13 cellular contexts compared by ENCODE assay signal in the genomic region with DNA sequence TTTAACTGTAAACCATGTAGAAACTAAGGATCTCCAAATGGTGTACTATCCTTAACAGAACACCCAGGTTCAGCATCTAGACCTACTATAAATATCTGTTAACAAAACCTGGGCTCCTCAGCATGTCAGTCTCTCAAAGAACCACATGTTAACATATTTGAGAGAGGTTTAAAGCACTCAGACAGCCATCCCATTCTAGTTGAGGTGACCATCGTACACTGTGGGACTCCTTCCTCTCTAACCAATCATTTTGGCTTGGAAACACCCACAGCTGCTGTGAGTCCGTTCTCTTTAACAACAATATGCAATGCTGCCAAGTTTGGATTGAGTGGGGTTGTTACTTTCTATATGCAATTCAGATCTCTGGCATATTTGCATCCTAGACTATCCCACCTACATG.
A peak's percentile ranks its signal among the peaks of the same experiment; 100 is the strongest.
DNase-seq lines count a peak whose midpoint lies in the region; ATAC-seq and TF ChIP-seq lines count a peak whose summit lies in the region.
"Had no signal": no experiment of that assay in that cellular context is flagged by ENCODE, and none has a peak within 500 bp of the region (broad histone marks: within the 10 kb centered on the region; RNA-seq: fewer than 3 reads in every experiment).

No MANE protein-coding gene starts in this region.

- WGBS in thyroid gland, 2 donors = 55 to 69% methylated on average over 2 of the region's 2 CpGs

- no peaks in the 10 kb centered on the region for H3K4me1 ChIP-seq in thyroid gland
- H3K4me1 ChIP-seq: lower lobe of right lung had no signal

- no peaks in the 10 kb centered on the region for H3K36me3 Mint-ChIP-seq in activated naive CD4-positive, alpha-beta T cell treated with anti-CD3 and anti-CD28 coated beads, Interleukin-2, amount 10 ng/mL, durations not matched to agents 7 days and 5 days

- peaks cover 14% of the 10 kb centered on the region for H3K9me3 Mint-ChIP-seq in activated naive CD4-positive, alpha-beta T cell treated with anti-CD3 and anti-CD28 coated beads, Interleukin-2, amount 10 ng/mL, durations not matched to agents 7 days and 5 days
- H3K9me3 Mint-ChIP-seq: effector memory CD8-positive, alpha-beta T cell had no signal

- intact Hi-C loops in thyroid gland (cut with DNase I) = no loop called here

- H3K4me3 ChIP-seq in thyroid gland (replicated peaks in 1 of 3) = no peak overlapping the region
- H3K4me3 ChIP-seq: GM23248, lower lobe of right lung had no signal

- no peak overlapping the region for H3K27ac Mint-ChIP-seq in activated naive CD4-positive, alpha-beta T cell treated with anti-CD3 and anti-CD28 coated beads, Interleukin-2, amount 10 ng/mL, durations not matched to agents 7 days and 5 days
- H3K27ac Mint-ChIP-seq: effector memory CD8-positive, alpha-beta T cell had no signal

- CTCF ChIA-PET in activated naive CD4-positive, alpha-beta T cell treated with anti-CD3 and anti-CD28 coated beads, Interleukin-2, amount 10 ng/mL, durations not matched to agents 7 days and 5 days (lab: Charles Lee) = no interaction called here

- DNase-seq in activated naive CD4-positive, alpha-beta T cell treated with Interleukin-2 at 50 U/mL for 16 hours = peak; percentile 17
- no peak for DNase-seq in activated naive CD4-positive, alpha-beta T cell treated with anti-CD3 and anti-CD28 coated beads, Interleukin-2, amount 10 ng/mL, durations not matched to agents 7 days and 5 days
- DNase-seq in stimulated activated naive CD8-positive, alpha-beta T cell treated with anti-CD3 and anti-CD28 coated beads, Interleukin-15, Interleukin-2, amounts not matched to agents 100 U/mL and 50 U/mL, for 24 hours = no peak
- no peak for DNase-seq in kidney glomerular epithelial cell (lab: John Stamatoyannopoulos, UW)
- no peak for DNase-seq in thyroid gland
- no peak for DNase-seq in NCI-H526 treated with DMSO at 0.1 percent for 48 hours (lab: John Stamatoyannopoulos, UW)
- DNase-seq: effector memory CD8-positive, alpha-beta T cell; GM23248; lower lobe of right lung; NCI-H1092 treated with DMSO at 0.1 percent for 48 hours had no signal

- no peaks in the 10 kb centered on the region for H3K27me3 Mint-ChIP-seq in activated naive CD4-positive, alpha-beta T cell treated with anti-CD3 and anti-CD28 coated beads, Interleukin-2, amount 10 ng/mL, durations not matched to agents 7 days and 5 days

- no peaks in the 10 kb centered on the region for H3K36me3 ChIP-seq in thyroid gland
- H3K36me3 ChIP-seq: lower lobe of right lung had no signal

- no peak overlapping the region for H3K27ac ChIP-seq in thyroid gland
- H3K27ac ChIP-seq: GM23248, lower lobe of right lung had no signal

- H3K4me1 Mint-ChIP-seq in activated naive CD4-positive, alpha-beta T cell treated with anti-CD3 and anti-CD28 coated beads, Interleukin-2, amount 10 ng/mL, durations not matched to agents 7 days and 5 days = peaks cover 7% of the 10 kb centered on the region

- H3K27me3 ChIP-seq in thyroid gland = no peaks in the 10 kb centered on the region

- H3K4me3 Mint-ChIP-seq in activated naive CD4-positive, alpha-beta T cell treated with anti-CD3 and anti-CD28 coated beads, Interleukin-2, amount 10 ng/mL, durations not matched to agents 7 days and 5 days = no peak overlapping the region
- H3K4me3 Mint-ChIP-seq: effector memory CD8-positive, alpha-beta T cell had no signal

- H3K9me3 ChIP-seq in thyroid gland = no peaks in the 10 kb centered on the region
- H3K9me3 ChIP-seq: lower lobe of right lung had no signal

- no peak for TF ChIP-seq POLR2A in thyroid gland (IDR thresholded peaks at IDR 0.05)

- no peak for TF ChIP-seq CTCF in thyroid gland (IDR thresholded peaks at IDR 0.05)

- peak; percentile 14 for ATAC-seq in GM21526 (IDR thresholded peaks at IDR 0.05; ENCODE audit: low FRiP score, unreplicated experiment)
- ATAC-seq in HG03159 (IDR thresholded peaks at IDR 0.05; ENCODE audit: unreplicated experiment) = peak; percentile 20
- peak; percentile 3 for ATAC-seq in stimulated activated naive CD8-positive, alpha-beta T cell treated with anti-CD3 and anti-CD28 coated beads, Interleukin-15, Interleukin-2, amounts not matched to agents 100 U/mL and 50 U/mL, for 24 hours
- ATAC-seq: effector memory CD8-positive, alpha-beta T cell; SK-N-SH treated with all-trans-retinoic acid at 6 μM for 48 hours had no signal
